Comparison of ENCODE assay signal across 13 cellular contexts in genomic region chr4:88533937-88534750, GRCh38. TPM values are rescaled to one million over a fixed set of nuclear protein-coding genes. Genes with fewer than 3 reads are reported as not detected.
DNase-seq lines count a peak whose midpoint lies in the region; ATAC-seq and TF ChIP-seq lines count a peak whose summit lies in the region.
"Had no signal": no experiment of that assay in that cellular context is flagged by ENCODE, and none has a peak within 500 bp of the region (broad histone marks: within the 10 kb centered on the region; RNA-seq: fewer than 3 reads in every experiment).

No MANE protein-coding gene starts in this region.

- dilution Hi-C loops in IMR-90 (cut with HindIII; ENCODE audit: low sequenced_read_pairs, unreplicated experiment) = no loop called here

- peak; percentile 56; the same call in 1 of the 2 replicates for TF ChIP-seq POLR2A in IMR-90 (IDR thresholded peaks at IDR 0.05; ENCODE audit: low read depth, low read length)
- TF ChIP-seq POLR2A in esophagus muscularis mucosa (IDR thresholded peaks at IDR 0.05; ENCODE audit: low read depth) = no peak

- in situ Hi-C loops in IMR-90 (cut with MboI; ENCODE audit: low sequenced_read_pairs) = loop anchor here (25.0 kb wide), 1 partner anchor 278 kb away; no protein-coding TSS in a partner anchor

- CTCF ChIA-PET in IMR-90 (lab: Yijun Ruan, JAX) = no interaction called here

- H4K8ac ChIP-seq in IMR-90 (ENCODE audit: low read depth in 2 of 2, low read length in 2 of 2) = peak overlapping the region; percentile 89 to 98

- H3K27me3 ChIP-seq in IMR-90 (ENCODE audit: control insufficient read depth, insufficient read depth, low read length) (no peaks in the 10 kb centered on the region), iPS-20b (ENCODE audit: insufficient read depth, low read length) (no peaks in the 10 kb centered on the region), esophagus muscularis mucosa (no peaks in the 10 kb centered on the region)
- H3K27me3 ChIP-seq: BLaER1 had no signal

- H3K36me3 ChIP-seq in IMR-90 (ENCODE audit: control insufficient read depth, insufficient read depth, low read length) (no peaks in the 10 kb centered on the region), iPS-20b (ENCODE audit: insufficient read depth, low read depth, low read length) (no peaks in the 10 kb centered on the region), esophagus muscularis mucosa (no peaks in the 10 kb centered on the region)
- H3K36me3 ChIP-seq: BLaER1 had no signal

- H3K9ac ChIP-seq in IMR-90 (ENCODE audit: low read depth, low read length) (peak overlapping the region; percentile 65; the same call in 1 of the 2 replicates), iPS-20b (ENCODE audit: low read depth, low read length) (peak overlapping the region; percentile 11; the same call in 1 of the 2 replicates)
- H3K9ac ChIP-seq: BLaER1, KMS-11 had no signal

- peak overlapping the region; percentile 70 for H2AK9ac ChIP-seq in IMR-90 (replicated peaks; ENCODE audit: low read depth, low read length, poor library complexity)

- peak overlapping the region; percentile 86 for H2AFZ ChIP-seq in IMR-90 (replicated peaks; ENCODE audit: low read length, poor library complexity)

- peak overlapping the region; percentile 99 for H3K56ac ChIP-seq in IMR-90 (ENCODE audit: extremely low read depth, insufficient read depth, low read length)

- H3K23ac ChIP-seq in IMR-90 (ENCODE audit: low read depth, low read length) = peak overlapping the region; percentile 97; the same call in 1 of the 2 replicates

- peaks cover 4% of the 10 kb centered on the region for H3K4me1 ChIP-seq in IMR-90 (ENCODE audit: control insufficient read depth, insufficient read depth, low read length)
- H3K4me1 ChIP-seq in iPS-20b (ENCODE audit: insufficient read depth, low read length) = peaks cover 18% of the 10 kb centered on the region; the same call in 1 of the 2 replicates
- peaks cover 0 to 6% (median under 1%) of the 10 kb centered on the region in 4 donors for H3K4me1 ChIP-seq in esophagus muscularis mucosa
- H3K4me1 ChIP-seq: BLaER1 had no signal

- peak overlapping the region; percentile 98 for H3K4ac ChIP-seq in IMR-90 (ENCODE audit: low read depth, low read length)

- ATAC-seq in IMR-90 (ENCODE audit: low read depth) = peak; percentile 76
- no peak for ATAC-seq in HG03521 (IDR thresholded peaks at IDR 0.05; ENCODE audit: unreplicated experiment)
- no peak for ATAC-seq in HG02571 (IDR thresholded peaks at IDR 0.05; ENCODE audit: unreplicated experiment)

- H3K9me1 ChIP-seq in IMR-90 (ENCODE audit: insufficient read depth, low read length) = 0 out of 2 replicates have a peak, but pooled peaks cover 2% of the 10 kb centered on the region

- H3K9me3 ChIP-seq in IMR-90 (ENCODE audit: control insufficient read depth, insufficient read depth, low read length) (no peaks in the 10 kb centered on the region), iPS-20b (ENCODE audit: insufficient read depth, low read depth, low read length) (no peaks in the 10 kb centered on the region), esophagus muscularis mucosa (no peaks in the 10 kb centered on the region)
- H3K9me3 ChIP-seq: BLaER1 had no signal

- POLR2A ChIA-PET in IMR-90 (lab: Charles Lee; ENCODE audit: unreplicated experiment) = interaction anchor here (0.6 kb wide), 1 partner anchor 11 kb away, joined by 3 read pairs; the partner anchor contains the start of gene PYURF

- BruUV-seq in IMR-90 (replicated peaks; lab: Mats Ljungman, UMichigan) = no TSS peak

- peaks cover 3% of the 10 kb centered on the region; the same call in 1 of the 2 replicates for H4K20me1 ChIP-seq in IMR-90 (ENCODE audit: insufficient read depth, low read length)
- H4K20me1 ChIP-seq: BLaER1 had no signal

- TF ChIP-seq CTCF in IMR-90 (conservative IDR thresholded peaks at IDR 0.05; ENCODE audit: low read depth, low read length) (no peak), esophagus muscularis mucosa (IDR thresholded peaks at IDR 0.05) (no peak)

- H2BK5ac ChIP-seq in IMR-90 (ENCODE audit: low read depth, low read length, poor library complexity, severe bottlenecking) = peak overlapping the region; percentile 99

- H4K91ac ChIP-seq in IMR-90 (ENCODE audit: insufficient read depth, low read depth, low read length) = peak overlapping the region; percentile 89

- intact Hi-C loops in IMR-90 (cut with micrococcal nuclease) (loop anchor here (5.0 kb wide), 3 partner anchors 58 to 578 kb away; partner anchors contain the start of genes HERC3 and TIGD2), esophagus muscularis mucosa (cut with DNase I) (loop anchor here (10.0 kb wide), 1 partner anchor 491 kb away; no protein-coding TSS in a partner anchor)

- H3K4me3 ChIP-seq in IMR-90 (ENCODE audit: insufficient read depth, low read depth, low read length) (no peak overlapping the region), iPS-20b (ENCODE audit: low read length) (peak overlapping the region; percentile 44; the same call in 1 of the 2 replicates), esophagus muscularis mucosa (no peak overlapping the region)
- H3K4me3 ChIP-seq: BLaER1, lung had no signal

- 0 out of 4 replicates have a peak, but pooled peaks cover 0 to 9% of the 10 kb centered on the region in 2 experiments for H3K79me1 ChIP-seq in IMR-90 (ENCODE audit: low read depth in 1 of 2, low read length in 2 of 2)

- peak overlapping the region; percentile 96 for H3K27ac ChIP-seq in IMR-90 (ENCODE audit: insufficient read depth, low read length)
- H3K27ac ChIP-seq in iPS-20b (ENCODE audit: low read length) = peak overlapping the region; percentile 63
- H3K27ac ChIP-seq in esophagus muscularis mucosa (replicated peaks in 1 of 4) = no peak overlapping the region
- H3K27ac ChIP-seq: BLaER1, KMS-11 had no signal

- H2BK120ac ChIP-seq in IMR-90 (ENCODE audit: low read depth, low read length) = peak overlapping the region; percentile 95

- H3K14ac ChIP-seq in IMR-90 (replicated peaks; ENCODE audit: low read depth, low read length) = peak overlapping the region; percentile 98

- peak; percentile 70 for DNase-seq in AG08395 (ENCODE audit: low spot score)
- peak; percentile 94 for DNase-seq in IMR-90
- DNase-seq in astrocyte of the hippocampus (ENCODE audit: low read depth, low spot score) = peak; percentile 68
- no peak for DNase-seq in esophagus muscularis mucosa (ENCODE audit: extremely low spot score)
- DNase-seq in stimulated activated CD4-positive, alpha-beta T cell treated with anti-CD3 and anti-CD28 coated beads, Interleukin-4, amount 100 ng/mL, for 24 hours = no peak
- DNase-seq: activated CD4-positive, alpha-beta T cell treated with anti-CD3 and anti-CD28 coated beads, Interleukin-2, amount 50 U/mL, for 48 hours; erythroblast had no signal

- peak overlapping the region; percentile 32; the same call in 1 of the 2 replicates for H4K5ac ChIP-seq in IMR-90 (ENCODE audit: low read depth, low read length)

- H3K18ac ChIP-seq in IMR-90 (ENCODE audit: low read depth, low read length) = peak overlapping the region; percentile 78; the same call in 1 of the 2 replicates

- H2BK20ac ChIP-seq in IMR-90 (ENCODE audit: low read depth, low read length) = peak overlapping the region; percentile 92; the same call in 1 of the 2 replicates

- H2AK5ac ChIP-seq in IMR-90 (ENCODE audit: low read depth, low read length) = peak overlapping the region; percentile 74

- no CpG with 5 or more reads among the region's 4 CpGs for WGBS in IMR-90 (ENCODE audit: extremely low coverage in 2 of 2, insufficient read length in 1 of 2), 2 experiments
- WGBS in esophagus muscularis mucosa = 57% methylated on average over 4 of the region's 4 CpGs

- peak overlapping the region; percentile 91; the same call in 1 of the 3 replicates for H2BK15ac ChIP-seq in IMR-90 (ENCODE audit: low read depth, low read length)

- TF ChIP-seq EP300 in esophagus muscularis mucosa (IDR thresholded peaks at IDR 0.05) = no peak

- no peak for TF ChIP-seq RAD21 in IMR-90 (IDR thresholded peaks at IDR 0.05; ENCODE audit: low read length)

- peak overlapping the region; percentile 77 for H3K4me2 ChIP-seq in IMR-90 (ENCODE audit: low read depth, low read length)
- H3K4me2 ChIP-seq: BLaER1, KMS-11 had no signal

TF ChIP-seq in IMR-90, 13 proteins besides CTCF, POLR2A, EP300 and RAD21:
- TF ChIP-seq BHLHE40 (IDR thresholded peaks at IDR 0.05; ENCODE audit: low read depth, low read length) (peak; percentile 45; the same call in 1 of the 2 replicates), CHD1 (IDR thresholded peaks at IDR 0.05; ENCODE audit: low read depth, low read length) (0 out of 2 replicates have a peak, but pooled peaks have one; percentile 86), SMC3 (IDR thresholded peaks at IDR 0.05; ENCODE audit: low read depth, low read length) (no peak), NFE2L2 (IDR thresholded peaks at IDR 0.05; ENCODE audit: low read depth, low read length) (peak; percentile 47), FOS (IDR thresholded peaks at IDR 0.05; ENCODE audit: low read depth, low read length) (peak; percentile 96)
- TF ChIP-seq, protein P1, sequence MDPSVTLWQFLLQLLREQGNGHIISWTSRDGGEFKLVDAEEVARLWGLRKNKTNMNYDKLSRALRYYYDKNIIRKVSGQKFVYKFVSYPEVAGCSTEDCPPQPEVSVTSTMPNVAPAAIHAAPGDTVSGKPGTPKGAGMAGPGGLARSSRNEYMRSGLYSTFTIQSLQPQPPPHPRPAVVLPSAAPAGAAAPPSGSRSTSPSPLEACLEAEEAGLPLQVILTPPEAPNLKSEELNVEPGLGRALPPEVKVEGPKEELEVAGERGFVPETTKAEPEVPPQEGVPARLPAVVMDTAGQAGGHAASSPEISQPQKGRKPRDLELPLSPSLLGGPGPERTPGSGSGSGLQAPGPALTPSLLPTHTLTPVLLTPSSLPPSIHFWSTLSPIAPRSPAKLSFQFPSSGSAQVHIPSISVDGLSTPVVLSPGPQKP (IDR thresholded peaks at IDR 0.05; ENCODE audit: borderline replicate concordance, low read depth, low read length) = no peak

RNA-seq across cellular contexts. Expression of gene PYURF, which starts 10.6 kb away (rescaled TPM):
- total RNA-seq in IMR-90 (2012; rRNA removed) (43.4 and 61.7 TPM in 2 replicates), esophagus muscularis mucosa (10 to 100 TPM; 65.2 to 95.9 (median 80.3) TPM)
- polyA plus RNA-seq in IMR-90 (2012; rRNA removed) = 40.2 and 51.0 TPM in 2 replicates
- 30.0 and 52.6 TPM in 2 replicates for polyA plus RNA-seq in IMR-90 (2012; cell fraction: cytosol; rRNA removed)
- 6.2 and 13.4 TPM in 2 replicates for polyA plus RNA-seq in IMR-90 (2012; cell fraction: nucleus; rRNA removed; ENCODE audit: low replicate concordance)

RNA-seq across cellular contexts. Expression of gene HERC3, which starts 58.1 kb away (rescaled TPM):
- total RNA-seq in IMR-90 (2012; rRNA removed) = 9.5 and 13.1 TPM in 2 replicates
- 6.5 and 8.9 TPM in 2 replicates for polyA plus RNA-seq in IMR-90 (2012; rRNA removed)
- polyA plus RNA-seq in IMR-90 (2012; cell fraction: cytosol; rRNA removed) = 2.2 and 2.7 TPM in 2 replicates
- polyA plus RNA-seq in IMR-90 (2012; cell fraction: nucleus; rRNA removed; ENCODE audit: low replicate concordance) = 3.0 and 9.7 TPM in 2 replicates
- 10 to 100 TPM; 39.8 to 58.2 (median 51.2) TPM for total RNA-seq in esophagus muscularis mucosa

Comparison
In these comparisons a context has a peak if more than half of its experiments do, and no peak if none do; other contexts are left out.
1. DNase-seq: peak in AG08395 (single experiment), IMR-90 (single experiment) and astrocyte of the hippocampus (single experiment); none in esophagus muscularis mucosa (single experiment) and stimulated activated CD4-positive, alpha-beta T cell treated with anti-CD3 and anti-CD28 coated beads, Interleukin-4, amount 100 ng/mL, for 24 hours (single experiment).
2. H3K27ac ChIP-seq: peak in IMR-90 (single experiment) and iPS-20b (single experiment); none in esophagus muscularis mucosa (0 of 4).